Comparison of ENCODE assay signal across 8 cellular contexts in genomic region chr7:146090023-146090645, GRCh38. TPM values are rescaled to one million over a fixed set of nuclear protein-coding genes. Genes with fewer than 3 reads are reported as not detected.
A peak's percentile ranks its signal among the peaks of the same experiment; 100 is the strongest.
DNase-seq lines count a peak whose midpoint lies in the region; ATAC-seq, FAIRE-seq and TF ChIP-seq lines count a peak whose summit lies in the region.

No MANE protein-coding gene starts in this region.

- H3K4me3 ChIP-seq in upper lobe of right lung: no peak overlapping the region

- H3K27me3 ChIP-seq in upper lobe of right lung: no peaks in the 10 kb centered on the region

- H3K27ac ChIP-seq in VCaP: no peak overlapping the region
- no peak overlapping the region for H3K27ac ChIP-seq in upper lobe of right lung

- no peaks in the 10 kb centered on the region for H3K4me1 ChIP-seq in upper lobe of right lung

- no peaks in the 10 kb centered on the region for H3K36me3 ChIP-seq in upper lobe of right lung

- peak; percentile 97 for FAIRE-seq in islet of Langerhans (lab: Jason Lieb, UNC)

- DNase-seq in AML-193 (lab: John Stamatoyannopoulos, UW): peak; percentile 23 to 35
- peak; percentile 53 for DNase-seq in NCI-H1417 treated with DMSO at 0.1 percent for 48 hours (lab: John Stamatoyannopoulos, UW)
- DNase-seq in upper lobe of right lung: no peak
- DNase-seq in GF-D8 (lab: John Stamatoyannopoulos, UW): no peak

- ATAC-seq in GM18511 (IDR thresholded peaks at IDR 0.05; ENCODE audit: unreplicated experiment): peak; percentile 91
- ATAC-seq in HG02852 (IDR thresholded peaks at IDR 0.05; ENCODE audit: unreplicated experiment): peak; percentile 92
- peak; percentile 63 for ATAC-seq in upper lobe of right lung

- intact Hi-C loops in upper lobe of right lung (cut with DNase I): no loop called here

- no peaks in the 10 kb centered on the region for H3K9me3 ChIP-seq in upper lobe of right lung

- peak; percentile 94 for TF ChIP-seq CTCF in VCaP (conservative IDR thresholded peaks at IDR 0.05)
- peak; percentile 65 for TF ChIP-seq CTCF in upper lobe of right lung (IDR thresholded peaks at IDR 0.05)

RNA-seq across cellular contexts. Expression of gene CNTNAP2, which starts 26.5 kb away (rescaled TPM):
- 0.41 TPM for total RNA-seq in upper lobe of right lung

Comparison
In these comparisons a context has a peak if more than half of its experiments do, and no peak if none do; other contexts are left out.
1. DNase-seq: peak in AML-193 (2 of 2) and NCI-H1417 treated with DMSO at 0.1 percent for 48 hours (single experiment); none in upper lobe of right lung (single experiment) and GF-D8 (single experiment).
2. Peak in every context shown above with its lines, with median percentiles within 50 percentile points of each other: ATAC-seq.